ENCODE assay signal across 21 cellular contexts in genomic region chr1:45908613-45909140, GRCh38.
"Had no signal": no experiment of that assay in that cellular context is flagged by ENCODE, and none has a peak within 500 bp of the region (broad histone marks: within the 10 kb centered on the region; RNA-seq: fewer than 3 reads in every experiment).

No MANE protein-coding gene starts in this region.

- H3K27me3 ChIP-seq: gastroesophageal sphincter, heart left ventricle, tibial artery had no signal

- H3K36me3 ChIP-seq: gastroesophageal sphincter, heart left ventricle, tibial artery had no signal

- H3K4me3 ChIP-seq: heart left ventricle, mucosa of descending colon, tibial artery had no signal

- H3K27ac ChIP-seq: heart left ventricle, tibial artery, VCaP had no signal

- H3K27me3 Mint-ChIP-seq: activated naive CD8-positive, alpha-beta T cell; naive B cell had no signal

- H3K9me3 Mint-ChIP-seq: activated T-helper 1 cell treated with anti-CD3 and anti-CD28 coated beads, Interleukin-12 subunit alpha, Interleukin-12 subunit beta, Interleukin-2, Interleukin-4 antibody, amounts not matched to agents 30 ng/mL and 10 ng/mL and 1 ng/mL, durations not matched to agents 14 hours and 24 hours and 36 hours; immature natural killer cell; naive B cell; neural crest cell had no signal

- H3K4me3 Mint-ChIP-seq: activated naive CD8-positive, alpha-beta T cell; activated T-helper 1 cell treated with anti-CD3 and anti-CD28 coated beads, Interleukin-12 subunit alpha, Interleukin-12 subunit beta, Interleukin-2, Interleukin-4 antibody, amounts not matched to agents 30 ng/mL and 10 ng/mL and 1 ng/mL, durations not matched to agents 14 hours and 24 hours and 36 hours; immature natural killer cell; naive B cell; neural crest cell had no signal

- H3K9me3 ChIP-seq: gastroesophageal sphincter, heart left ventricle, mucosa of descending colon, tibial artery had no signal

- H3K36me3 Mint-ChIP-seq: activated naive CD8-positive, alpha-beta T cell; immature natural killer cell; naive B cell had no signal

- ATAC-seq: gastroesophageal sphincter, heart left ventricle, left ventricle myocardium superior, mucosa of descending colon had no signal

- H3K27ac Mint-ChIP-seq: activated naive CD8-positive, alpha-beta T cell; activated T-helper 1 cell treated with anti-CD3 and anti-CD28 coated beads, Interleukin-12 subunit alpha, Interleukin-12 subunit beta, Interleukin-2, Interleukin-4 antibody, amounts not matched to agents 30 ng/mL and 10 ng/mL and 1 ng/mL, durations not matched to agents 14 hours and 24 hours and 36 hours; immature natural killer cell; naive B cell had no signal

- H3K4me1 Mint-ChIP-seq: naive B cell had no signal

- DNase-seq: activated CD4-positive, alpha-beta T cell treated with anti-CD3 and anti-CD28 coated beads, Interleukin-2, amount 50 U/mL, for 4 hours; activated gamma-delta T cell treated with Interleukin-2 at 50 U/mL for 16 hours; amniotic stem cell; central memory CD4-positive, alpha-beta T cell; erythroblast; heart left ventricle; immature natural killer cell; kidney glomerular epithelial cell; left ventricle myocardium superior; mucosa of descending colon; naive B cell; stimulated activated CD4-positive, alpha-beta T cell treated with anti-CD3 and anti-CD28 coated beads, Interleukin-2, amount 100 ng/mL, for 24 hours; stimulated activated naive CD4-positive, alpha-beta T cell treated with Interleukin-2 at 50 U/mL for 16 hours; substantia nigra; T-helper 2 cell; tibial artery had no signal
